In the genomic region with DNA sequence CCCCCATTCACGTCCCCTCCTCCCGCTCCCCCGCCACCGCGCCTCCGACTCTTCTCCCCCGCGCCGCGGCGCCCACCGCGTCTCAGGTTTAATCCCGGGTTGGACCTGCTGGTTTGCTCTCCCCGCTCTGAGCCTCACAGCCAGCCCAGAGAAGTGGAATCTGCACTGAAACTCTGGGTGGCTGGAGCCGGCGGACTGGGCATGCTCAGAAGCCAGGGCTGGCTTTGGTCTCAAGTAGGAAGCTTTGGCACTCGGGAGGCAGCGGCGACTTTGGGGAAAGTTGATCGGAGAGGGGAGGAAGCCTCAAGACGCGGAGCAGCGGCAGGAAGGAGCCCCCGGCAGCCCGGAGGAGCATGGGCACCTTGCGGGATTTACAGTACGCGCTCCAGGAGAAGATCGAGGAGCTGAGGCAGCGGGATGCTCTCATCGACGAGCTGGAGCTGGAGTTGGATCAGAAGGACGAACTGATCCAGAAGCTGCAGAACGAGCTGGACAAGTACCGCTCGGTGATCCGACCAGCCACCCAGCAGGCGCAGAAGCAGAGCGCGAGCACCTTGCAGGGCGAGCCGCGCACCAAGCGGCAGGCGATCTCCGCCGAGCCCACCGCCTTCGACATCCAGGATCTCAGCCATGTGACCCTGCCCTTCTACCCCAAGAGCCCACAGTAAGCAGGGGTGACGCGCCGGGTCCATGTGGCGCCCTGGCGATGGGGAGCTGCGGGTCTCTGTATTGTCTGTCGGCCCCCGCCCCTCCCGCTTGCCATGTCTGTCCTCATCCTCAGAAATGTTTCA, we compare ENCODE assay signal across 8 cellular contexts. TPM values are rescaled to one million over a fixed set of nuclear protein-coding genes. Genes with fewer than 3 reads are reported as not detected.
A peak's percentile ranks its signal among the peaks of the same experiment; 100 is the strongest.
DNase-seq lines count a peak whose midpoint lies in the region; ATAC-seq and TF ChIP-seq lines count a peak whose summit lies in the region.

A gene (plus strand): TSS at position 250 of the 791 bp plus-strand sequence.

- H3K27ac Mint-ChIP-seq in activated B cell treated with CpG ODN at 0.5 μM for 24 hours: no peak within 1 kb of the TSS

- ATAC-seq in activated B cell treated with CpG ODN at 0.5 μM for 24 hours (ENCODE audit: low read depth): no peak
- ATAC-seq in mucosa of descending colon: peak; percentile 91

- CTCF ChIA-PET in activated B cell treated with CpG ODN at 0.5 μM for 24 hours (lab: Charles Lee): no interaction called here

- H3K27me3 Mint-ChIP-seq in activated B cell treated with CpG ODN at 0.5 μM for 24 hours: peaks cover 37% of the 10 kb centered on the region

- H3K36me3 ChIP-seq in mucosa of descending colon (ENCODE audit: low read depth) (no peaks in the 10 kb centered on the region), tibial artery (no peaks in the 10 kb centered on the region)

- TF ChIP-seq CTCF in activated B cell treated with CpG ODN at 0.5 μM for 24 hours (IDR thresholded peaks at IDR 0.05): no peak
- no peak for TF ChIP-seq CTCF in fibroblast of mammary gland (conservative IDR thresholded peaks at IDR 0.05; ENCODE audit: control insufficient read depth, insufficient read depth, low read depth, low read length)
- no peak for TF ChIP-seq CTCF in mucosa of descending colon (IDR thresholded peaks at IDR 0.05)
- no peak for TF ChIP-seq CTCF in tibial artery (IDR thresholded peaks at IDR 0.05)

- H3K36me3 Mint-ChIP-seq in activated B cell treated with CpG ODN at 0.5 μM for 24 hours (ENCODE audit: low read depth): no peaks in the 10 kb centered on the region

- H3K9me3 ChIP-seq in mucosa of descending colon (no peaks in the 10 kb centered on the region), tibial artery (no peaks in the 10 kb centered on the region)

- H3K4me1 Mint-ChIP-seq in activated B cell treated with CpG ODN at 0.5 μM for 24 hours: peaks cover 23% of the 10 kb centered on the region

- H3K27me3 ChIP-seq in tibial artery: no peaks in the 10 kb centered on the region

- DNase-seq in DMS 273 treated with DMSO at 0.1 percent for 48 hours (lab: John Stamatoyannopoulos, UW) (peak; percentile 46), HT1080 (ENCODE audit: low read depth) (peak; percentile 70), activated B cell treated with CpG ODN at 0.5 μM for 24 hours (no peak), fibroblast of mammary gland (ENCODE audit: low read depth) (peak; percentile 73), mucosa of descending colon (peak; percentile 70 to 79 (median 74)), tibial artery (peak; percentile 84 to 88), OCI-M2 (lab: John Stamatoyannopoulos, UW; ENCODE audit: unreplicated experiment) (no peak), cortex of kidney (lab: John Stamatoyannopoulos, UW) (no peak)

- peak within 1 kb of the TSS; percentile 65 for H3K4me3 ChIP-seq in fibroblast of mammary gland (ENCODE audit: control insufficient read depth, low read depth, low read length)
- H3K4me3 ChIP-seq in mucosa of descending colon: peak within 1 kb of the TSS; percentile 13
- H3K4me3 ChIP-seq in tibial artery: peak within 1 kb of the TSS; percentile 71 to 86

- intact Hi-C loops in activated B cell treated with CpG ODN at 0.5 μM for 24 hours (cut with micrococcal nuclease): no loop called here
- intact Hi-C loops in mucosa of descending colon (cut with DNase I, micrococcal nuclease): loop anchor here in 1 of 2 donors (10.0 kb wide), 1 partner anchor 350 kb away; no protein-coding TSS in a partner anchor
- intact Hi-C loops in tibial artery (cut with DNase I; ENCODE audit: low total_unique reads): loop anchor here (10.0 kb wide), 1 partner anchor 350 kb away; no protein-coding TSS in a partner anchor

- POLR2A ChIA-PET in activated B cell treated with CpG ODN at 0.5 μM for 24 hours (lab: Charles Lee): interaction anchor here (0.6 kb wide), 1 partner anchor 1119 kb away, joined by 7 read pairs; no protein-coding TSS in a partner anchor

- H3K4me1 ChIP-seq in mucosa of descending colon (ENCODE audit: low read depth) (no peaks in the 10 kb centered on the region), tibial artery (peaks cover 0 to 57% (median 8%) of the 10 kb centered on the region in 4 donors)

- no peaks in the 10 kb centered on the region for H3K9me3 Mint-ChIP-seq in activated B cell treated with CpG ODN at 0.5 μM for 24 hours

- H3K4me3 Mint-ChIP-seq in activated B cell treated with CpG ODN at 0.5 μM for 24 hours: peak within 1 kb of the TSS; percentile 76

- peak within 1 kb of the TSS; percentile 82 to 92 for H3K27ac ChIP-seq in tibial artery

RNA-seq across cellular contexts. Expression of the gene that starts here (rescaled TPM):
- 3.7 and 3.9 TPM in 2 replicates for total RNA-seq in HT1080 (2014; rRNA removed; shearing (Covaris generic))
- polyA plus RNA-seq in HT1080 (2015; cell fraction: cytosol; rRNA removed): 0.76 and 1.3 TPM in 2 replicates
- 1.7 and 2.1 TPM in 2 replicates for polyA plus RNA-seq in HT1080 (2015; cell fraction: nucleus; rRNA removed)
- total RNA-seq in activated B cell treated with CpG ODN at 0.5 μM for 24 hours (not detected in 2 replicates), mucosa of descending colon (10 to 100 TPM; 17.1 to 55.6 (median 21.1) TPM)

Comparison
In these comparisons a context has a peak if more than half of its experiments do, and no peak if none do; other contexts are left out.
1. DNase-seq: peak in DMS 273 treated with DMSO at 0.1 percent for 48 hours (single experiment), HT1080 (single experiment), fibroblast of mammary gland (single experiment), mucosa of descending colon (3 of 3) and tibial artery (2 of 2); none in activated B cell treated with CpG ODN at 0.5 μM for 24 hours (single experiment), OCI-M2 (single experiment) and cortex of kidney (single experiment).
2. H3K4me3 ChIP-seq: peak in every context shown above with its lines; median percentile 78 in tibial artery; 65 in fibroblast of mammary gland; 13 in mucosa of descending colon.